In the genomic region with DNA sequence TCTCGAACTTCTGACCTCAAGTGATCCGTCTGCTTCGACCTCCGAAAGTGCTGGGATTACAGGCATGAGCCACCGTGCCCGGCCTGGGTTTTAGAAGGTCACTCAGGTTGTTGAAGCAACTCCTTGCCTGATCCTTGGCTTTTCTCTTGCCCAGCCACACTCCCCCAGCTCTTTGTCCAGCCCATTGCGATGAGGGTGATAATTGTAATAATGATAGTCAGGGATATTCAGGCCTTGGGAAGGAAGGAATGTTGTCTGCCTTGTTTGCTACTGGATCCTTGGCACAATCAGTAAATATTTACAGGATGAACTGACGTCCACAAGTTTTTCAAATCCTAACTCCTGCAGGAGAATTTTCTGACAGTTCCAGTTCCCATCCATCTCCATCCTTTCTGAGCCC, we compare ENCODE assay signal across 15 cellular contexts. TPM values are rescaled to one million over a fixed set of nuclear protein-coding genes. Genes with fewer than 3 reads are reported as not detected.
DNase-seq lines count a peak whose midpoint lies in the region; ATAC-seq, FAIRE-seq and TF ChIP-seq lines count a peak whose summit lies in the region.
"Had no signal": no experiment of that assay in that cellular context is flagged by ENCODE, and none has a peak within 500 bp of the region (broad histone marks: within the 10 kb centered on the region; RNA-seq: fewer than 3 reads in every experiment).

No MANE protein-coding gene starts in this region.

- H3K9me1 ChIP-seq in K562 (ENCODE audit: control insufficient read depth, insufficient read depth, low read length): no peaks in the 10 kb centered on the region

- TF ChIP-seq RAD21 in K562 (CRISPR knock-in tag; conservative IDR thresholded peaks at IDR 0.05 in 1 of 2, IDR thresholded peaks at IDR 0.05 in 1 of 2): no peak

- H3K27me3 Mint-ChIP-seq in activated T-cell treated with anti-CD3 and anti-CD28 coated beads, Interleukin-2, amount 50 U/mL, for 72 hours (ENCODE audit: low read depth): no peaks in the 10 kb centered on the region

- H3K27ac ChIP-seq in K562 (ENCODE audit: extremely low read depth, low read depth, low read length): no peak overlapping the region
- no peak overlapping the region for H3K27ac ChIP-seq in prostate gland
- H3K27ac ChIP-seq: gastroesophageal sphincter, neutrophil, spleen had no signal

- peak overlapping the region; percentile 60 to 79 for H3K4me3 Mint-ChIP-seq in activated T-cell treated with anti-CD3 and anti-CD28 coated beads, Interleukin-2, amount 50 U/mL, for 72 hours
- H3K4me3 Mint-ChIP-seq in stimulated activated effector memory CD8-positive, alpha-beta T cell treated with anti-CD3 and anti-CD28 coated beads, Interleukin-12 subunit alpha, Interleukin-12 subunit beta, amount 100 ng/mL, for 72 hours: peak overlapping the region; percentile 87

- peaks cover 56% of the 10 kb centered on the region for H3K36me3 ChIP-seq in NT2/D1 (ENCODE audit: insufficient read depth, insufficient read length, low read length)
- H3K36me3 ChIP-seq in K562 (ENCODE audit: control insufficient read depth, insufficient read depth, low read length): peaks cover 49% of the 10 kb centered on the region; the same call in 2 of the 3 replicates
- no peaks in the 10 kb centered on the region for H3K36me3 ChIP-seq in prostate gland

- H3K4me1 ChIP-seq in NT2/D1 (ENCODE audit: insufficient read depth, insufficient read length) (peaks cover 11% of the 10 kb centered on the region), K562 (replicated peaks in 1 of 2; ENCODE audit: control insufficient read depth in 2 of 2, insufficient read depth in 2 of 2, low read length in 2 of 2) (peaks cover 8 to 52% of the 10 kb centered on the region in 2 experiments; a peak in 4 of 5 replicates), prostate gland (replicated peaks) (peaks cover 5% of the 10 kb centered on the region)

- no peak for TF ChIP-seq CTCF in K562 (IDR thresholded peaks at IDR 0.05 in 2 of 3, conservative IDR thresholded peaks at IDR 0.05 in 1 of 3; ENCODE audit: insufficient read depth in 2 of 3, low read depth in 1 of 3, low read length in 3 of 3)
- TF ChIP-seq CTCF in prostate gland (IDR thresholded peaks at IDR 0.05): no peak

- no peak for FAIRE-seq in K562 (lab: Jason Lieb, UNC)
- FAIRE-seq: GM12892, GM19239 had no signal

- no peak overlapping the region for H3K27ac Mint-ChIP-seq in activated T-cell treated with anti-CD3 and anti-CD28 coated beads, Interleukin-2, amount 50 U/mL, for 72 hours
- no peak overlapping the region for H3K27ac Mint-ChIP-seq in stimulated activated effector memory CD8-positive, alpha-beta T cell treated with anti-CD3 and anti-CD28 coated beads, Interleukin-12 subunit alpha, Interleukin-12 subunit beta, amount 100 ng/mL, for 72 hours

- ATAC-seq in activated T-cell treated with anti-CD3 and anti-CD28 coated beads, Interleukin-2, amount 50 U/mL, for 72 hours (replicated peaks in 1 of 2): no peak
- ATAC-seq in K562: no peak
- ATAC-seq in stimulated activated effector memory CD8-positive, alpha-beta T cell treated with anti-CD3 and anti-CD28 coated beads, Interleukin-12 subunit alpha, Interleukin-12 subunit beta, amount 100 ng/mL, for 72 hours: no peak
- ATAC-seq: gastroesophageal sphincter had no signal

- H2AFZ ChIP-seq in K562 (ENCODE audit: low read depth, low read length): no peak overlapping the region

- H3K36me3 Mint-ChIP-seq in activated T-cell treated with anti-CD3 and anti-CD28 coated beads, Interleukin-2, amount 50 U/mL, for 72 hours (ENCODE audit: insufficient read depth in 2 of 2): peaks cover 4 to 5% of the 10 kb centered on the region in 2 donors
- peaks cover 53% of the 10 kb centered on the region for H3K36me3 Mint-ChIP-seq in stimulated activated effector memory CD8-positive, alpha-beta T cell treated with anti-CD3 and anti-CD28 coated beads, Interleukin-12 subunit alpha, Interleukin-12 subunit beta, amount 100 ng/mL, for 72 hours

- intact Hi-C loops in K562 (cut with micrococcal nuclease): no loop called here
- intact Hi-C loops in prostate gland (cut with DNase I): loop anchor here (10.0 kb wide), 1 partner anchor 248 kb away; no protein-coding TSS in a partner anchor

- H3K9me3 Mint-ChIP-seq in activated T-cell treated with anti-CD3 and anti-CD28 coated beads, Interleukin-2, amount 50 U/mL, for 72 hours: no peaks in the 10 kb centered on the region
- H3K9me3 Mint-ChIP-seq in stimulated activated effector memory CD8-positive, alpha-beta T cell treated with anti-CD3 and anti-CD28 coated beads, Interleukin-12 subunit alpha, Interleukin-12 subunit beta, amount 100 ng/mL, for 72 hours: no peaks in the 10 kb centered on the region

- H4K20me1 ChIP-seq in K562 (replicated peaks; ENCODE audit: control insufficient read depth, insufficient read depth, low read length): peaks cover 9% of the 10 kb centered on the region; the same call in 1 of the 2 replicates

- WGBS in K562 (ENCODE audit: insufficient coverage, low coverage, missing lambda C conversion rate): 68% methylated on average over 8 of the region's 8 CpGs
- WGBS in prostate gland: 82% methylated on average over 8 of the region's 8 CpGs

- BruUV-seq in K562 (replicated peaks; lab: Mats Ljungman, UMichigan): no TSS peak

- CTCF ChIA-PET in K562 (lab: Yijun Ruan, JAX; ENCODE audit: low intra/inter-chr PET ratio): no interaction called here

- POLR2A ChIA-PET in K562 (lab: Yijun Ruan, JAX): interaction anchor here (0.6 kb wide), 1 partner anchor 622 kb away, joined by 3 read pairs; no protein-coding TSS in a partner anchor

- no peaks in the 10 kb centered on the region for H3K27me3 ChIP-seq in NT2/D1 (ENCODE audit: insufficient read depth, insufficient read length)
- no peaks in the 10 kb centered on the region for H3K27me3 ChIP-seq in K562 (ENCODE audit: control insufficient read depth in 2 of 2, insufficient read depth in 2 of 2, low read length in 2 of 2)
- no peaks in the 10 kb centered on the region for H3K27me3 ChIP-seq in prostate gland (replicated peaks; ENCODE audit: insufficient read depth)
- H3K27me3 ChIP-seq: gastroesophageal sphincter, neutrophil, spleen had no signal

- no peak overlapping the region for H3K4me3 ChIP-seq in NT2/D1 (ENCODE audit: insufficient read length, low read depth)
- no peak overlapping the region for H3K4me3 ChIP-seq in K562
- H3K4me3 ChIP-seq in prostate gland: no peak overlapping the region
- H3K4me3 ChIP-seq: gastroesophageal sphincter had no signal

- peak overlapping the region; percentile 29; the same call in 1 of the 2 replicates for H3K4me2 ChIP-seq in K562 (ENCODE audit: insufficient read depth, low read length)

- H3K79me2 ChIP-seq in K562 (ENCODE audit: control insufficient read depth, insufficient read depth, low read length): peaks cover 60% of the 10 kb centered on the region

- peaks cover 57% of the 10 kb centered on the region for H3K4me1 Mint-ChIP-seq in activated T-cell treated with anti-CD3 and anti-CD28 coated beads, Interleukin-2, amount 50 U/mL, for 72 hours (ENCODE audit: low read depth)
- peaks cover 37% of the 10 kb centered on the region for H3K4me1 Mint-ChIP-seq in stimulated activated effector memory CD8-positive, alpha-beta T cell treated with anti-CD3 and anti-CD28 coated beads, Interleukin-12 subunit alpha, Interleukin-12 subunit beta, amount 100 ng/mL, for 72 hours

- in situ Hi-C loops in K562 (cut with MboI): no loop called here

- TF ChIP-seq POLR2A in K562 (conservative IDR thresholded peaks at IDR 0.05): no peak
- no peak for TF ChIP-seq POLR2A in prostate gland (IDR thresholded peaks at IDR 0.05)

- DNase-seq in activated T-cell treated with anti-CD3 and anti-CD28 coated beads, Interleukin-2, amount 50 U/mL, for 72 hours: no peak
- no peak for DNase-seq in activated T-cell treated with anti-CD3 and anti-CD28 coated beads, Interleukin-2, amount 50 U/mL, for 1 hour
- DNase-seq in NT2/D1 (ENCODE audit: low read depth, low spot score): no peak
- no peak for DNase-seq in K562 (ENCODE audit: extremely low read depth in 1 of 4, low spot score in 3 of 4)
- DNase-seq in stimulated activated effector memory CD8-positive, alpha-beta T cell treated with anti-CD3 and anti-CD28 coated beads, Interleukin-12 subunit alpha, Interleukin-12 subunit beta, amount 100 ng/mL, for 72 hours (ENCODE audit: low spot score in 2 of 2): no peak
- DNase-seq in mesenteric fat pad (ENCODE audit: low spot score): no peak
- DNase-seq in NCI-H187 (lab: John Stamatoyannopoulos, UW): no peak
- DNase-seq in prostate gland (ENCODE audit: low spot score): no peak
- DNase-seq: DMS53, NCI-H226, spleen had no signal

- H3K9me3 ChIP-seq in NT2/D1 (ENCODE audit: insufficient read depth, low read length) (peaks cover 5% of the 10 kb centered on the region; the same call in 1 of the 2 replicates), K562 (replicated peaks; ENCODE audit: control insufficient read depth, insufficient read depth, low read depth, low read length) (no peaks in the 10 kb centered on the region), prostate gland (no peaks in the 10 kb centered on the region)
- H3K9me3 ChIP-seq: gastroesophageal sphincter, neutrophil, spleen had no signal

- no peak for TF ChIP-seq EP300 in K562 (IDR thresholded peaks at IDR 0.05; ENCODE audit: low read length)

- H3K9ac ChIP-seq in NT2/D1 (ENCODE audit: insufficient read length, low read depth): peak overlapping the region; percentile 16
- H3K9ac ChIP-seq in K562 (ENCODE audit: insufficient read depth in 1 of 2, low read depth in 2 of 2, low read length in 2 of 2): peak overlapping the region in 1 of 2 experiments; percentile 81; a peak in 2 of 4 replicates

RNA-seq across cellular contexts. Expression of gene THOP1, which starts 1.8 kb away (rescaled TPM):
- 100 to 1,000 TPM; 101 to 126 TPM for total RNA-seq in activated T-cell treated with anti-CD3 and anti-CD28 coated beads, Interleukin-2, amount 50 U/mL, for 72 hours
- total RNA-seq in K562 (2011; cell fraction: chromatin; rRNA removed; ENCODE audit: low replicate concordance): 161 and 433 TPM in 2 replicates
- total RNA-seq in K562 (2011; cell fraction: nucleolus; rRNA removed): 163 and 178 TPM in 2 replicates
- 128 and 148 TPM in 2 replicates for total RNA-seq in K562 (2011; cell fraction: nucleoplasm; rRNA removed)
- total RNA-seq in K562 (2014; rRNA removed): 255 and 325 TPM in 2 replicates
- 43.6 and 58.2 TPM in 2 replicates for total RNA-seq in K562 (2014; rRNA removed; fragmentation: Illumina TruSeq; extraction: Trizol)
- 97.6 and 106 TPM in 2 replicates for total RNA-seq in K562 (2015; rRNA removed; fragmentation: Illumina TruSeq; extraction: Trizol)
- 193 and 203 TPM in 2 replicates for total RNA-seq in K562 (2021)
- polyA plus RNA-seq in K562 (2011; rRNA removed): 96.1 and 122 TPM in 2 replicates
- polyA plus RNA-seq in K562 (2011; cell fraction: cytosol; rRNA removed): 93.4 and 185 TPM in 2 replicates
- 299 and 377 TPM in 2 replicates for polyA plus RNA-seq in K562 (2011; cell fraction: nucleus; rRNA removed)
- polyA plus RNA-seq in K562 (2012): 128 and 152 TPM in 2 replicates
- 77.3 and 106 TPM in 2 replicates for polyA plus RNA-seq in K562 (2014; fragmentation: Illumina TruSeq; extraction: Trizol)
- polyA plus RNA-seq in K562 (2014; fragmentation: Nextera tagmentation; extraction: Ambion mirVana): 1 to 10 TPM; 1.3 to 2.0 TPM
- polyA plus RNA-seq in K562 (2014; rRNA removed): 174 and 181 TPM in 2 replicates
- 65.6 and 91.6 TPM in 2 replicates for polyA minus RNA-seq in K562 (2011; rRNA and poly(A)+ RNA removed)
- polyA minus RNA-seq in K562 (2011; cell fraction: cytosol; rRNA and poly(A)+ RNA removed): 90.0 and 90.6 TPM in 2 replicates
- 35.1 and 68.2 TPM in 2 replicates for polyA minus RNA-seq in K562 (2011; cell fraction: nucleus; rRNA and poly(A)+ RNA removed)
- 35.0 TPM for total RNA-seq in mesenteric fat pad
- total RNA-seq in prostate gland: 100 to 1,000 TPM; 119 to 132 TPM

RNA-seq across cellular contexts. Expression of gene SGTA, which starts 4.0 kb away (rescaled TPM):
- total RNA-seq in activated T-cell treated with anti-CD3 and anti-CD28 coated beads, Interleukin-2, amount 50 U/mL, for 72 hours: 10 to 100 TPM; 45.1 to 63.7 TPM
- total RNA-seq in K562 (2011; cell fraction: chromatin; rRNA removed; ENCODE audit: low replicate concordance): 53.5 and 114 TPM in 2 replicates
- total RNA-seq in K562 (2011; cell fraction: nucleolus; rRNA removed): 73.2 and 78.7 TPM in 2 replicates
- total RNA-seq in K562 (2011; cell fraction: nucleoplasm; rRNA removed): 57.0 and 59.8 TPM in 2 replicates
- total RNA-seq in K562 (2014; rRNA removed) (73.2 and 106 TPM in 2 replicates), K562 (2014; rRNA removed; fragmentation: Illumina TruSeq; extraction: Trizol) (16.2 and 18.1 TPM in 2 replicates), K562 (2015; rRNA removed; fragmentation: Illumina TruSeq; extraction: Trizol) (49.9 and 50.8 TPM in 2 replicates), K562 (2021) (106 and 110 TPM in 2 replicates), mesenteric fat pad (37.8 TPM), prostate gland (10 to 100 TPM; 72.4 to 87.9 TPM)
- polyA plus RNA-seq in K562 (2011; rRNA removed) (44.5 and 67.3 TPM in 2 replicates), K562 (2014; fragmentation: Illumina TruSeq; extraction: Trizol) (72.3 and 101 TPM in 2 replicates), K562 (2014; fragmentation: Nextera tagmentation; extraction: Ambion mirVana) (1 to 10 TPM; 1.4 to 4.8 TPM), K562 (2014; rRNA removed) (87.3 and 89.9 TPM in 2 replicates)
- polyA plus RNA-seq in K562 (2011; cell fraction: cytosol; rRNA removed): 73.0 and 146 TPM in 2 replicates
- polyA plus RNA-seq in K562 (2011; cell fraction: nucleus; rRNA removed): 65.8 and 104 TPM in 2 replicates
- polyA plus RNA-seq in K562 (2012): 77.3 and 87.1 TPM in 2 replicates
- polyA minus RNA-seq in K562 (2011; rRNA and poly(A)+ RNA removed): 10.3 and 19.1 TPM in 2 replicates
- polyA minus RNA-seq in K562 (2011; cell fraction: cytosol; rRNA and poly(A)+ RNA removed): 38.4 and 40.7 TPM in 2 replicates
- polyA minus RNA-seq in K562 (2011; cell fraction: nucleus; rRNA and poly(A)+ RNA removed): 17.5 and 20.0 TPM in 2 replicates

RNA-seq across cellular contexts. Expression of gene ZNF554, which starts 32.6 kb away (rescaled TPM):
- total RNA-seq in activated T-cell treated with anti-CD3 and anti-CD28 coated beads, Interleukin-2, amount 50 U/mL, for 72 hours: 1 to 10 TPM; 4.3 to 4.5 TPM
- 3.7 and 5.4 TPM in 2 replicates for total RNA-seq in K562 (2011; cell fraction: chromatin; rRNA removed; ENCODE audit: low replicate concordance)
- 2.8 and 2.9 TPM in 2 replicates for total RNA-seq in K562 (2011; cell fraction: nucleolus; rRNA removed)
- total RNA-seq in K562 (2011; cell fraction: nucleoplasm; rRNA removed): 3.2 and 4.7 TPM in 2 replicates
- total RNA-seq in K562 (2014; rRNA removed) (1.2 and 1.5 TPM in 2 replicates), K562 (2014; rRNA removed; fragmentation: Illumina TruSeq; extraction: Trizol) (1.0 and 1.4 TPM in 2 replicates), K562 (2015; rRNA removed; fragmentation: Illumina TruSeq; extraction: Trizol) (1.1 and 1.3 TPM in 2 replicates), K562 (2021) (1.3 and 1.8 TPM in 2 replicates), mesenteric fat pad (2.6 TPM), prostate gland (1 to 10 TPM; 4.4 to 8.6 TPM)
- polyA plus RNA-seq in K562 (2011; rRNA removed) (1.3 and 1.5 TPM in 2 replicates), K562 (2014; fragmentation: Illumina TruSeq; extraction: Trizol) (0.89 and 1.0 TPM in 2 replicates), K562 (2014; fragmentation: Nextera tagmentation; extraction: Ambion mirVana) (under 1 TPM; 0.07 to 0.31 TPM), K562 (2014; rRNA removed) (1.1 and 1.4 TPM in 2 replicates)
- polyA plus RNA-seq in K562 (2011; cell fraction: cytosol; rRNA removed): 0.78 and 1.0 TPM in 2 replicates
- 1.5 and 2.0 TPM in 2 replicates for polyA plus RNA-seq in K562 (2011; cell fraction: nucleus; rRNA removed)
- polyA plus RNA-seq in K562 (2012): 0.64 and 1.4 TPM in 2 replicates
- 2.5 and 3.2 TPM in 2 replicates for polyA minus RNA-seq in K562 (2011; rRNA and poly(A)+ RNA removed)
- polyA minus RNA-seq in K562 (2011; cell fraction: cytosol; rRNA and poly(A)+ RNA removed): 0.64 and 1.5 TPM in 2 replicates
- 0.81 and 1.3 TPM in 2 replicates for polyA minus RNA-seq in K562 (2011; cell fraction: nucleus; rRNA and poly(A)+ RNA removed)

RNA-seq across cellular contexts. Expression of gene SLC39A3, which starts 47.3 kb away (rescaled TPM):
- 10 to 100 TPM; 28.7 to 37.2 TPM for total RNA-seq in activated T-cell treated with anti-CD3 and anti-CD28 coated beads, Interleukin-2, amount 50 U/mL, for 72 hours
- total RNA-seq in K562 (2011; cell fraction: chromatin; rRNA removed; ENCODE audit: low replicate concordance): 117 and 251 TPM in 2 replicates
- total RNA-seq in K562 (2011; cell fraction: nucleolus; rRNA removed): 298 and 302 TPM in 2 replicates
- total RNA-seq in K562 (2011; cell fraction: nucleoplasm; rRNA removed): 179 and 217 TPM in 2 replicates
- total RNA-seq in K562 (2014; rRNA removed) (161 and 172 TPM in 2 replicates), K562 (2014; rRNA removed; fragmentation: Illumina TruSeq; extraction: Trizol) (58.6 and 93.5 TPM in 2 replicates), K562 (2015; rRNA removed; fragmentation: Illumina TruSeq; extraction: Trizol) (87.1 and 91.3 TPM in 2 replicates), K562 (2021) (149 and 152 TPM in 2 replicates), mesenteric fat pad (21.5 TPM), prostate gland (10 to 100 TPM; 46.6 to 67.9 TPM)
- polyA plus RNA-seq in K562 (2011; rRNA removed) (127 and 145 TPM in 2 replicates), K562 (2014; fragmentation: Illumina TruSeq; extraction: Trizol) (215 and 268 TPM in 2 replicates), K562 (2014; fragmentation: Nextera tagmentation; extraction: Ambion mirVana) (1 to 10 TPM; 2.3 to 3.6 TPM), K562 (2014; rRNA removed) (165 and 173 TPM in 2 replicates)
- 193 and 267 TPM in 2 replicates for polyA plus RNA-seq in K562 (2011; cell fraction: cytosol; rRNA removed)
- 120 and 140 TPM in 2 replicates for polyA plus RNA-seq in K562 (2011; cell fraction: nucleus; rRNA removed)
- polyA plus RNA-seq in K562 (2012): 107 and 221 TPM in 2 replicates
- 62.5 and 83.9 TPM in 2 replicates for polyA minus RNA-seq in K562 (2011; rRNA and poly(A)+ RNA removed)
- polyA minus RNA-seq in K562 (2011; cell fraction: cytosol; rRNA and poly(A)+ RNA removed): 76.8 and 77.8 TPM in 2 replicates
- polyA minus RNA-seq in K562 (2011; cell fraction: nucleus; rRNA and poly(A)+ RNA removed): 36.1 and 44.7 TPM in 2 replicates

RNA-seq across cellular contexts. Expression of gene ZNF555, which starts 54.2 kb away (rescaled TPM):
- total RNA-seq in activated T-cell treated with anti-CD3 and anti-CD28 coated beads, Interleukin-2, amount 50 U/mL, for 72 hours: 1 to 10 TPM; 4.6 to 4.8 TPM
- total RNA-seq in K562 (2011; cell fraction: chromatin; rRNA removed; ENCODE audit: low replicate concordance): 9.7 and 21.8 TPM in 2 replicates
- total RNA-seq in K562 (2011; cell fraction: nucleolus; rRNA removed): 3.2 and 3.6 TPM in 2 replicates
- total RNA-seq in K562 (2011; cell fraction: nucleoplasm; rRNA removed): 4.7 and 5.1 TPM in 2 replicates
- total RNA-seq in K562 (2014; rRNA removed): 2.0 TPM in 2 replicates
- 6.0 and 6.8 TPM in 2 replicates for total RNA-seq in K562 (2014; rRNA removed; fragmentation: Illumina TruSeq; extraction: Trizol)
- total RNA-seq in K562 (2015; rRNA removed; fragmentation: Illumina TruSeq; extraction: Trizol): 3.2 and 3.6 TPM in 2 replicates
- total RNA-seq in K562 (2021): 4.0 and 5.4 TPM in 2 replicates
- 6.7 and 7.5 TPM in 2 replicates for polyA plus RNA-seq in K562 (2011; rRNA removed)
- polyA plus RNA-seq in K562 (2011; cell fraction: cytosol; rRNA removed): 1.5 and 3.4 TPM in 2 replicates
- 3.6 and 6.2 TPM in 2 replicates for polyA plus RNA-seq in K562 (2011; cell fraction: nucleus; rRNA removed)
- polyA plus RNA-seq in K562 (2012): 2.5 and 3.1 TPM in 2 replicates
- 4.6 and 5.4 TPM in 2 replicates for polyA plus RNA-seq in K562 (2014; fragmentation: Illumina TruSeq; extraction: Trizol)
- polyA plus RNA-seq in K562 (2014; fragmentation: Nextera tagmentation; extraction: Ambion mirVana): 1 to 10 TPM; 4.4 to 6.1 TPM
- 3.0 and 3.4 TPM in 2 replicates for polyA plus RNA-seq in K562 (2014; rRNA removed)
- 15.0 and 23.3 TPM in 2 replicates for polyA minus RNA-seq in K562 (2011; rRNA and poly(A)+ RNA removed)
- 3.5 and 4.8 TPM in 2 replicates for polyA minus RNA-seq in K562 (2011; cell fraction: cytosol; rRNA and poly(A)+ RNA removed)
- polyA minus RNA-seq in K562 (2011; cell fraction: nucleus; rRNA and poly(A)+ RNA removed): 1.6 and 6.4 TPM in 2 replicates
- total RNA-seq in mesenteric fat pad: 4.1 TPM
- total RNA-seq in prostate gland: 1 to 10 TPM; 5.0 to 6.9 TPM
